ENCODE assay signal across 8 cellular contexts in the genomic region with DNA sequence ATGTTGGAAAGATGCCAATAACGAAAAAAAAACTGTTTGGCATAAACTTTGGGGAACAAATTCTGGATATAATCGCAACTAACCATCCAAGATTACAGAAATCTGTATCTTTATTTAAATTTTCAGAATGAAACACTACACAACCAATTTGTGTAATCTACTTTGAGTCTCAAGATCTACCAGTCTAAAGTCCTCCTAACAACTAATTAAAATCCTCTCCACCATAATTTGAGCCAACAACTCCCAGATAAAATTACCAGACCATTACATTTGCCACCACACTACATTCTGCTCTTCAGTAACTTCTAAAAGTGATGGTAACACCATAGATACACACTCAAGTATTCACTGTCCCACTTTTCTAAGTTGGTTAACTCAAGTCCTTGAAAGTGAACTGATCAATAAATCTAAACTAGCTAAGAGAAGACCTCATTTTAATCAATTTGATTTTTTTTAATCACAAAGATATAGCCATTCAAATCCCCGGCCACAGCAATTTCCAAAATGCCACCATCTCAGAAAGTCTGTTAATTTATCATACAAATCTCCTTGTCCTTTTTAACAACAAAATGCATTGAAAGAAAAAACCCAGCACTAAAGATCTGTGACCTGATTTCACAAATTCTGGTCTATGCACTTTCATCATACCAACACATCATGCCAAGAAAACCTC. TPM values are rescaled to one million over a fixed set of nuclear protein-coding genes. Genes with fewer than 3 reads are reported as not detected.
DNase-seq lines count a peak whose midpoint lies in the region; ATAC-seq and TF ChIP-seq lines count a peak whose summit lies in the region.

No MANE protein-coding gene starts in this region.

- H3K9ac ChIP-seq in colonic mucosa (ENCODE audit: low read depth in 2 of 2, low read length in 2 of 2): peak overlapping the region in 1 of 2 donors; percentile 71

- H3K27me3 Mint-ChIP-seq in IgD-negative memory B cell: no peaks in the 10 kb centered on the region
- no peaks in the 10 kb centered on the region for H3K27me3 Mint-ChIP-seq in naive thymus-derived CD8-positive, alpha-beta T cell

- H3K27ac ChIP-seq in colonic mucosa: peak overlapping the region; percentile 91

- H3K27ac Mint-ChIP-seq in IgD-negative memory B cell: peak overlapping the region; percentile 46 to 95 (median 90)
- H3K27ac Mint-ChIP-seq in naive thymus-derived CD8-positive, alpha-beta T cell: peak overlapping the region; percentile 80 to 96 (median 92)

- peaks cover 5% of the 10 kb centered on the region for H3K36me3 Mint-ChIP-seq in IgD-negative memory B cell
- H3K36me3 Mint-ChIP-seq in naive thymus-derived CD8-positive, alpha-beta T cell: peaks cover 0 to 4% (median 2%) of the 10 kb centered on the region in 3 donors

- no peak for ATAC-seq in naive thymus-derived CD8-positive, alpha-beta T cell
- ATAC-seq in HG02571 (IDR thresholded peaks at IDR 0.05; ENCODE audit: unreplicated experiment): no peak

- H3K4me3 Mint-ChIP-seq in IgD-negative memory B cell: peak overlapping the region; percentile 92 to 98 (median 97)
- peak overlapping the region; percentile 87 to 99 (median 94) for H3K4me3 Mint-ChIP-seq in naive thymus-derived CD8-positive, alpha-beta T cell

- DNase-seq in AG08396 (ENCODE audit: low spot score): peak; percentile 43
- DNase-seq in colonic mucosa: no peak
- DNase-seq in naive thymus-derived CD8-positive, alpha-beta T cell: no peak
- no peak for DNase-seq in SK-N-DZ (ENCODE audit: low spot score)
- DNase-seq in stimulated activated CD4-positive, alpha-beta T cell treated with anti-CD3 and anti-CD28 coated beads, Interleukin-2, amount 100 ng/mL, for 24 hours: no peak
- no peak for DNase-seq in stimulated activated naive CD4-positive, alpha-beta T cell (lab: John Stamatoyannopoulos, UW)

- peaks cover 35 to 43% (median 39%) of the 10 kb centered on the region in 3 donors for H3K4me1 Mint-ChIP-seq in IgD-negative memory B cell
- peaks cover 35 to 51% (median 46%) of the 10 kb centered on the region in 4 donors for H3K4me1 Mint-ChIP-seq in naive thymus-derived CD8-positive, alpha-beta T cell

- TF ChIP-seq CTCF in colonic mucosa (IDR thresholded peaks at IDR 0.05): no peak

- H3K9me3 Mint-ChIP-seq in IgD-negative memory B cell: no peaks in the 10 kb centered on the region
- H3K9me3 Mint-ChIP-seq in naive thymus-derived CD8-positive, alpha-beta T cell: no peaks in the 10 kb centered on the region

- H3K9me3 ChIP-seq in colonic mucosa: no peaks in the 10 kb centered on the region

- no peaks in the 10 kb centered on the region for H3K36me3 ChIP-seq in colonic mucosa

- intact Hi-C loops in colonic mucosa (cut with DNase I): no loop called here

- H3K27me3 ChIP-seq in colonic mucosa: no peaks in the 10 kb centered on the region

- no peaks in the 10 kb centered on the region for H3K4me1 ChIP-seq in colonic mucosa

- POLR2A ChIA-PET in naive thymus-derived CD8-positive, alpha-beta T cell (lab: Charles Lee): interaction anchor here (1.1 to 2.1 kb wide), 3 partner anchors 17 to 240 kb away, joined by 4 to 8 read pairs (median 5); no protein-coding TSS in a partner anchor

- peak overlapping the region; percentile 66 for H3K4me3 ChIP-seq in colonic mucosa

RNA-seq across cellular contexts. Expression of a gene that starts 1.9 kb away (rescaled TPM):
- 24.3 TPM for polyA plus RNA-seq in IgD-negative memory B cell
- total RNA-seq in colonic mucosa: 10 to 100 TPM; 19.7 to 27.9 TPM
- total RNA-seq in naive thymus-derived CD8-positive, alpha-beta T cell: 10 to 100 TPM; 22.8 to 25.9 TPM
- polyA plus RNA-seq in naive thymus-derived CD8-positive, alpha-beta T cell: 10 to 100 TPM; 10.8 to 16.7 (median 12.0) TPM
- polyA plus RNA-seq in SK-N-DZ (2014; cell fraction: cytosol; rRNA removed): 37.5 and 38.5 TPM in 2 replicates
- polyA plus RNA-seq in SK-N-DZ (2014; cell fraction: nucleus; rRNA removed): 23.2 and 24.9 TPM in 2 replicates
